Comparison of ENCODE assay signal across 8 cellular contexts in genomic region chr15:75335705-75336355, GRCh38. TPM values are rescaled to one million over a fixed set of nuclear protein-coding genes. Genes with fewer than 3 reads are reported as not detected.
DNase-seq lines count a peak whose midpoint lies in the region; ATAC-seq and TF ChIP-seq lines count a peak whose summit lies in the region.

Gene COMMD4 (plus strand): TSS chr15:75336063. CDS start chr15:75336090, 27 bp downstream.

- WGBS in ectodermal cell, 2 experiments: 2% methylated on average over 42 of the region's 42 CpGs
- WGBS in lower leg skin, 2 donors: 1% methylated on average over 28 to 42 of the region's 42 CpGs

- POLR2A ChIA-PET in activated CD8-positive, alpha-beta T cell treated with anti-CD3 and anti-CD28 coated beads for 36 hours (lab: Charles Lee): interaction anchor here (0.6 to 1.9 kb wide), 4 partner anchors 15 to 720 kb away, joined by 4 to 7 read pairs (median 5); partner anchors contain the start of genes CLK3 and MAN2C1

- H3K27ac Mint-ChIP-seq in activated CD8-positive, alpha-beta T cell treated with anti-CD3 and anti-CD28 coated beads for 36 hours: peak within 1 kb of the TSS; percentile 91

- intact Hi-C loops in activated CD8-positive, alpha-beta T cell treated with anti-CD3 and anti-CD28 coated beads for 36 hours (cut with micrococcal nuclease): no loop called here
- intact Hi-C loops in lower leg skin (cut with DNase I; ENCODE audit: low total_unique reads): no loop called here

- no peaks in the 10 kb centered on the region for H3K27me3 Mint-ChIP-seq in activated CD8-positive, alpha-beta T cell treated with anti-CD3 and anti-CD28 coated beads for 36 hours

- CTCF ChIA-PET in activated CD8-positive, alpha-beta T cell treated with anti-CD3 and anti-CD28 coated beads for 36 hours (lab: Charles Lee): interaction anchor here (0.9 kb wide), 1 partner anchor 32 kb away, joined by 3 read pairs; no protein-coding TSS in a partner anchor

- no peaks in the 10 kb centered on the region for H3K9me3 ChIP-seq in ectodermal cell (ENCODE audit: control insufficient read depth, low read length)

- H3K4me1 ChIP-seq in ectodermal cell (ENCODE audit: control insufficient read depth, insufficient read depth, low read length): peaks cover 5% of the 10 kb centered on the region

- DNase-seq in GM10266 (ENCODE audit: extremely low spot score): peak; percentile 64
- peak; percentile 98 for DNase-seq in NCI-H82 (lab: John Stamatoyannopoulos, UW)
- peak; percentile 94 for DNase-seq in activated CD8-positive, alpha-beta T cell treated with anti-CD3 and anti-CD28 coated beads for 36 hours
- DNase-seq in lower leg skin (ENCODE audit: low spot score in 2 of 2): peak; percentile 94 to 99
- peak; percentile 90 for DNase-seq in stimulated activated CD4-positive, alpha-beta T cell treated with anti-CD3 and anti-CD28 coated beads, Interleukin-4, amount 100 ng/mL, for 24 hours

- peak; percentile 52 for ATAC-seq in HG03439 (IDR thresholded peaks at IDR 0.05; ENCODE audit: unreplicated experiment)
- ATAC-seq in activated CD8-positive, alpha-beta T cell treated with anti-CD3 and anti-CD28 coated beads for 36 hours: peak; percentile 89
- no peak for ATAC-seq in GM21528 (IDR thresholded peaks at IDR 0.05; ENCODE audit: low FRiP score, unreplicated experiment)

- H3K4me3 ChIP-seq in ectodermal cell (ENCODE audit: insufficient read depth, low read depth, low read length) (peak within 1 kb of the TSS; percentile 81), lower leg skin (ENCODE audit: low read depth, poor library complexity, severe bottlenecking) (peak within 1 kb of the TSS; percentile 65)

- H3K4me1 Mint-ChIP-seq in activated CD8-positive, alpha-beta T cell treated with anti-CD3 and anti-CD28 coated beads for 36 hours (ENCODE audit: low read depth): peaks cover 18% of the 10 kb centered on the region

- no peaks in the 10 kb centered on the region for H3K36me3 ChIP-seq in ectodermal cell (ENCODE audit: control insufficient read depth, insufficient read depth, low read length)

- H3K9me3 Mint-ChIP-seq in activated CD8-positive, alpha-beta T cell treated with anti-CD3 and anti-CD28 coated beads for 36 hours: no peaks in the 10 kb centered on the region

- H3K4me3 Mint-ChIP-seq in activated CD8-positive, alpha-beta T cell treated with anti-CD3 and anti-CD28 coated beads for 36 hours: peak within 1 kb of the TSS; percentile 93

- TF ChIP-seq POLR2A in lower leg skin (IDR thresholded peaks at IDR 0.05): no peak

- no peak for TF ChIP-seq CTCF in GM10266 (IDR thresholded peaks at IDR 0.05; ENCODE audit: control insufficient read depth, insufficient read depth, low read depth, missing control alignments)
- no peak for TF ChIP-seq CTCF in activated CD8-positive, alpha-beta T cell treated with anti-CD3 and anti-CD28 coated beads for 36 hours (IDR thresholded peaks at IDR 0.05)
- TF ChIP-seq CTCF in lower leg skin (IDR thresholded peaks at IDR 0.05): no peak

- H3K27ac ChIP-seq in ectodermal cell (ENCODE audit: insufficient read depth, low read depth, low read length, poor library complexity, severe bottlenecking): no peak within 1 kb of the TSS

- no peaks in the 10 kb centered on the region for H3K27me3 ChIP-seq in ectodermal cell (ENCODE audit: control insufficient read depth, insufficient read depth, low read length, poor library complexity, severe bottlenecking)

- H3K36me3 Mint-ChIP-seq in activated CD8-positive, alpha-beta T cell treated with anti-CD3 and anti-CD28 coated beads for 36 hours (ENCODE audit: low read depth): peaks cover 3% of the 10 kb centered on the region

RNA-seq across cellular contexts. Expression of gene COMMD4, which starts in this region (rescaled TPM):
- 10 to 100 TPM; 67.1 to 72.3 TPM for total RNA-seq in activated CD8-positive, alpha-beta T cell treated with anti-CD3 and anti-CD28 coated beads for 36 hours
- polyA plus RNA-seq in ectodermal cell (2013, experiment 1 of 4): 90.3 TPM
- polyA plus RNA-seq in ectodermal cell (2013, experiment 2 of 4): 83.9 TPM
- 78.4 TPM for polyA plus RNA-seq in ectodermal cell (2013, experiment 3 of 4)
- polyA plus RNA-seq in ectodermal cell (2013, experiment 4 of 4): 84.3 TPM
- 10 to 100 TPM; 45.5 to 65.5 (median 56.4) TPM for total RNA-seq in lower leg skin
